In the genomic region with DNA sequence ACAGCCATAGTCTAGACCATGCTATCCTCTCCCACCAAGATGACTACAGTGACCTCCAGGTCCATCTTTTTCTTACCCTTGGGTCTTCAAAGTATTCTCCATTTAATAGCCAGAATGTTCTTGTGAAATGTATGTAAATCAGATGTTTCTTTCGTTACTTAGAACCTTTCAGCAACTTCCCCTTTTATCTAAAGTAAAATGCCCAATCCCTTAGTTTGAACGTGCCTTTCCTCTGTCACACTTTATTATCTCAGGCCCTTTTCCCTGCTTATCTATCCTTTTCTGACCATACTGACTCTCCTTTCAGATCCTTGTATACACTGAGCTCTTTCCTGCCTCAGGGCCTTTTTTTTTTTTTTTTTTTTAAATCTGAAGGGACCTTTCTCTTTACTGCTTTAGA, we compare ENCODE assay signal across 1 cellular context.
TF ChIP-seq lines count a peak whose summit lies in the region.

No MANE protein-coding gene starts in this region.

TF ChIP-seq in HEK293, 187 proteins besides CTCF, POLR2A, EP300 and RAD21 (continued from another document):
- TF ChIP-seq ZNF529 (tag by site-specific recombination; IDR thresholded peaks at IDR 0.05; ENCODE audit: insufficient replicate concordance) (no peak), ZNF560 (tag by site-specific recombination; IDR thresholded peaks at IDR 0.05; ENCODE audit: borderline replicate concordance) (no peak), ZNF169 (tag by site-specific recombination; IDR thresholded peaks at IDR 0.05) (no peak), ZSCAN30 (tag by site-specific recombination; IDR thresholded peaks at IDR 0.05) (no peak), ZBTB7A (tag by site-specific recombination; IDR thresholded peaks at IDR 0.05; ENCODE audit: low read depth) (no peak), ZNF146 (tag by site-specific recombination; IDR thresholded peaks at IDR 0.05) (no peak), ZNF239 (tag by site-specific recombination; IDR thresholded peaks at IDR 0.05) (no peak), BCL11A (tag by site-specific recombination; IDR thresholded peaks at IDR 0.05; ENCODE audit: low read depth) (no peak), ZNF843 (tag by site-specific recombination; IDR thresholded peaks at IDR 0.05) (0 out of 2 replicates have a peak, but pooled peaks have one; percentile 24), ZNF354C (tag by site-specific recombination; IDR thresholded peaks at IDR 0.05; ENCODE audit: borderline replicate concordance, low read depth) (no peak), ZFHX2 (tag by site-specific recombination; conservative IDR thresholded peaks at IDR 0.05) (no peak), ZNF530 (tag by site-specific recombination; IDR thresholded peaks at IDR 0.05; ENCODE audit: low read depth) (no peak), SP7 (tag by site-specific recombination; IDR thresholded peaks at IDR 0.05) (no peak), SCRT1 (tag by site-specific recombination; IDR thresholded peaks at IDR 0.05; ENCODE audit: borderline replicate concordance) (no peak), ZNF677 (tag by site-specific recombination; IDR thresholded peaks at IDR 0.05) (no peak), ZIC2 (tag by site-specific recombination; IDR thresholded peaks at IDR 0.05) (no peak)
- TF ChIP-seq, protein P1, sequence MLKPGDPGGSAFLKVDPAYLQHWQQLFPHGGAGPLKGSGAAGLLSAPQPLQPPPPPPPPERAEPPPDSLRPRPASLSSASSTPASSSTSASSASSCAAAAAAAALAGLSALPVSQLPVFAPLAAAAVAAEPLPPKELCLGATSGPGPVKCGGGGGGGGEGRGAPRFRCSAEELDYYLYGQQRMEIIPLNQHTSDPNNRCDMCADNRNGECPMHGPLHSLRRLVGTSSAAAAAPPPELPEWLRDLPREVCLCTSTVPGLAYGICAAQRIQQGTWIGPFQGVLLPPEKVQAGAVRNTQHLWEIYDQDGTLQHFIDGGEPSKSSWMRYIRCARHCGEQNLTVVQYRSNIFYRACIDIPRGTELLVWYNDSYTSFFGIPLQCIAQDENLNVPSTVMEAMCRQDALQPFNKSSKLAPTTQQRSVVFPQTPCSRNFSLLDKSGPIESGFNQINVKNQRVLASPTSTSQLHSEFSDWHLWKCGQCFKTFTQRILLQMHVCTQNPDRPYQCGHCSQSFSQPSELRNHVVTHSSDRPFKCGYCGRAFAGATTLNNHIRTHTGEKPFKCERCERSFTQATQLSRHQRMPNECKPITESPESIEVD (tag by site-specific recombination; IDR thresholded peaks at IDR 0.05): peak; percentile 31; the same call in 1 of the 2 replicates
- TF ChIP-seq, protein P2, sequence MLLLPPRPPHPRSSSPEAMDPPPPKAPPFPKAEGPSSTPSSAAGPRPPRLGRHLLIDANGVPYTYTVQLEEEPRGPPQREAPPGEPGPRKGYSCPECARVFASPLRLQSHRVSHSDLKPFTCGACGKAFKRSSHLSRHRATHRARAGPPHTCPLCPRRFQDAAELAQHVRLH (tag by site-specific recombination; IDR thresholded peaks at IDR 0.05): no peak
- TF ChIP-seq, protein P3, sequence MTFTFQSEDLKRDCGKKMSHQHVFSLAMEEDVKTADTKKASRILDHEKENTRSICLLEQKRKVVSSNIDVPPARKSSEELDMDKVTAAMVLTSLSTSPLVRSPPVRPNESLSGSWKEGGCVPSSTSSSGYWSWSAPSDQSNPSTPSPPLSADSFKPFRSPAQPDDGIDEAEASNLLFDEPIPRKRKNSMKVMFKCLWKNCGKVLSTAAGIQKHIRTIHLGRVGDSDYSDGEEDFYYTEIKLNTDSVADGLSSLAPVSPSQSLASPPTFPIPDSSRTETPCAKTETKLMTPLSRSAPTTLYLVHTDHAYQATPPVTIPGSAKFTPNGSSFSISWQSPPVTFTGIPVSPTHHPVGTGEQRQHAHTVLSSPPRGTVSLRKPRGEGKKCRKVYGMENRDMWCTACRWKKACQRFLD (tag by site-specific recombination; IDR thresholded peaks at IDR 0.05): no peak
- TF ChIP-seq, protein P4, sequence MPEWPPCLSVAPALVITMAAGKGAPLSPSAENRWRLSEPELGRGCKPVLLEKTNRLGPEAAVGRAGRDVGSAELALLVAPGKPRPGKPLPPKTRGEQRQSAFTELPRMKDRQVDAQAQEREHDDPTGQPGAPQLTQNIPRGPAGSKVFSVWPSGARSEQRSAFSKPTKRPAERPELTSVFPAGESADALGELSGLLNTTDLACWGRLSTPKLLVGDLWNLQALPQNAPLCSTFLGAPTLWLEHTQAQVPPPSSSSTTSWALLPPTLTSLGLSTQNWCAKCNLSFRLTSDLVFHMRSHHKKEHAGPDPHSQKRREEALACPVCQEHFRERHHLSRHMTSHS (tag by site-specific recombination; IDR thresholded peaks at IDR 0.05): no peak
- TF ChIP-seq, protein P5, sequence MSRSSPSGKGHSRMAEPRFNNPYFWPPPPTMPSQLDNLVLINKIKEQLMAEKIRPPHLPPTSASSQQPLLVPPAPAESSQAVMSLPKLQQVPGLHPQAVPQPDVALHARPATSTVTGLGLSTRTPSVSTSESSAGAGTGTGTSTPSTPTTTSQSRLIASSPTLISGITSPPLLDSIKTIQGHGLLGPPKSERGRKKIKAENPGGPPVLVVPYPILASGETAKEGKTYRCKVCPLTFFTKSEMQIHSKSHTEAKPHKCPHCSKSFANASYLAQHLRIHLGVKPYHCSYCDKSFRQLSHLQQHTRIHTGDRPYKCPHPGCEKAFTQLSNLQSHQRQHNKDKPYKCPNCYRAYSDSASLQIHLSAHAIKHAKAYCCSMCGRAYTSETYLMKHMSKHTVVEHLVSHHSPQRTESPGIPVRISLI (tag by site-specific recombination; IDR thresholded peaks at IDR 0.05): no peak
